ENCODE assay signal across 8 cellular contexts in the genomic region with DNA sequence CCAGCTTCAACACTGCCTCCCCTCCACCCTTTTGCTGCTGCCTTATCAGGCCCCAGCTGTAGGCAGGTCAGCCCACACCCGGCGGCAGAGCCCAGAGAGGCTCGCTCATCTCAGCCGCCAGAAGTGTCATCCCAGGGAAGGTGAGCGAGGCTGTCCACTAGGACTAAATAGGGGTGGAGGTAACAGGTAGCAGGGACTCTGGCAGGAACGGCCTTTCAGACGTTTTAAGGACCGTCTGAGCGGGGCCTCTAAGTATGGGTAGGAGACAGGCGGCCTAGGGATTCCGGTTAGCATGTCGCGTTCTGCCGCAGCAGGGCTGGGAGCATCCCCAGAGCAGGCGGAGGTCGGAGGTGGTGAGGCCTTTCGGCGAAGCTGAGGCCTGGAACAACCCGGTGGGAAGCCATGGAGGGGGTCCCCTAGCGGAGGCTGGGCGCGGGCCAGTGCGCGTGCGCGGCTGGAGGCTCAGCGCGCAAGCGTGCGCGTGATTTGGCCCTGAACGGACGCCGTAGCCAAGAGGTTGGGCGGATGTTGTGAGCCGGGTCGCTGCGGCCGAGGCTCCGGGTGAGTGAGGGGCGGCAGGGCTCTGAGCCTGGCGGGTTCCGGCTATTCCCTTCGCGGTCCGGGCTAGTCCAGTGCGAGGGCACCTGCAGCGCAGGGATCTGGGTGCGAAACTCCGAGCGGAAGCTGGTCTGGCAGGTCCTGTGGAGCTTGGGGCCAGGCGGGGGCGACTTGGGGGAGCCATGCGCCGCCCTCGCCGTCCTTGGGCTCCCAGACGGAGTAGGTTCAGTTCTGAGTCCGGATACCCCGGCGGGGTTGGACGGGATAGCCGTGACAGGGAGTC. TPM values are rescaled to one million over a fixed set of nuclear protein-coding genes. Genes with fewer than 3 reads are reported as not detected.
DNase-seq lines count a peak whose midpoint lies in the region; ATAC-seq and TF ChIP-seq lines count a peak whose summit lies in the region.

A gene (minus strand): TSS at position 429 of the 841 bp plus-strand sequence. CDS start 783 bp downstream, outside the sequence.
A gene (plus strand): TSS at position 512 of the 841 bp plus-strand sequence. CDS start 1,609 bp downstream, outside the sequence.

- no peaks in the 10 kb centered on the region for H3F3A ChIP-seq in neural cell (ENCODE audit: insufficient read depth, low read length, poor library complexity, severe bottlenecking)

- H3K27me3 ChIP-seq in neural cell (ENCODE audit: insufficient read depth, low read depth, low read length), result no peaks in the 10 kb centered on the region

- peak within 1 kb of the TSS; percentile 78 for H3K9ac ChIP-seq in neural cell (ENCODE audit: low read length)

- H3K36me3 ChIP-seq in KOPT-K1 (ENCODE audit: insufficient read depth, low read length), result peaks cover 6% of the 10 kb centered on the region; the same call in 1 of the 2 replicates
- no peaks in the 10 kb centered on the region for H3K36me3 ChIP-seq in neural cell (ENCODE audit: insufficient read depth, low read length)

- H3K9me3 ChIP-seq in KOPT-K1 (ENCODE audit: insufficient read depth, low read length, poor library complexity, severe bottlenecking) (no peaks in the 10 kb centered on the region), neural cell (ENCODE audit: low read length) (no peaks in the 10 kb centered on the region)

- peak; percentile 20 for TF ChIP-seq RAD21 in neural cell (conservative IDR thresholded peaks at IDR 0.05)

- H4K20me1 ChIP-seq in neural cell (ENCODE audit: insufficient read depth), result no peaks in the 10 kb centered on the region

- DNase-seq in CD1c-positive myeloid dendritic cell (ENCODE audit: extremely low spot score) (peak; percentile 95), fibroblast of peridontal ligament (ENCODE audit: extremely low read depth) (peak; percentile 88), stromal cell of bone marrow (ENCODE audit: low read depth) (peak; percentile 80), NCI-H1417 treated with DMSO at 0.1 percent for 48 hours (lab: John Stamatoyannopoulos, UW) (no peak)
- peak; percentile 95 for DNase-seq in activated T-cell treated with anti-CD3 and anti-CD28 coated beads, Interleukin-2, amount 50 U/mL, for 1 hour

- H3K4me2 ChIP-seq in neural cell (ENCODE audit: low read length), result peak within 1 kb of the TSS; percentile 82

- peak within 1 kb of the TSS; percentile 77 for H3K27ac ChIP-seq in KOPT-K1 (ENCODE audit: low read depth, low read length, poor library complexity, severe bottlenecking)
- H3K27ac ChIP-seq in neural cell (ENCODE audit: low read length), result peak within 1 kb of the TSS; percentile 79

- peak within 1 kb of the TSS; percentile 86 for H3K4me3 ChIP-seq in neural cell (ENCODE audit: low read length)

- ATAC-seq in GM21526 (IDR thresholded peaks at IDR 0.05; ENCODE audit: low FRiP score, unreplicated experiment), result peak; percentile 58

- H2AFZ ChIP-seq in neural cell (ENCODE audit: low read depth, low read length), result peak within 1 kb of the TSS; percentile 89

- peak; percentile 62 for TF ChIP-seq CTCF in neural cell (IDR thresholded peaks at IDR 0.05; ENCODE audit: poor library complexity, severe bottlenecking)

- peak; percentile 35 for TF ChIP-seq EP300 in neural cell (conservative IDR thresholded peaks at IDR 0.05; ENCODE audit: poor library complexity, severe bottlenecking)

- no peaks in the 10 kb centered on the region for H3K9me2 ChIP-seq in neural cell (ENCODE audit: insufficient read depth, low read length)

- peaks cover 7% of the 10 kb centered on the region for H3K79me2 ChIP-seq in neural cell (replicated peaks; ENCODE audit: insufficient read depth, low read length)

TF ChIP-seq in neural cell, 6 proteins besides CTCF, POLR2A, EP300 and RAD21:
- TF ChIP-seq SMC3 (conservative IDR thresholded peaks at IDR 0.05; ENCODE audit: poor library complexity) (peak; percentile 44), POLR2AphosphoS5 (IDR thresholded peaks at IDR 0.05) (peak; percentile 87), MXI1 (conservative IDR thresholded peaks at IDR 0.05; ENCODE audit: poor library complexity, severe bottlenecking) (peak; percentile 85), TAF1 (IDR thresholded peaks at IDR 0.05; ENCODE audit: low read depth) (peak; percentile 45), EZH2 (IDR thresholded peaks at IDR 0.05; ENCODE audit: borderline replicate concordance, insufficient read depth, low read length, poor library complexity, severe bottlenecking) (no peak)
- TF ChIP-seq, protein P1, sequence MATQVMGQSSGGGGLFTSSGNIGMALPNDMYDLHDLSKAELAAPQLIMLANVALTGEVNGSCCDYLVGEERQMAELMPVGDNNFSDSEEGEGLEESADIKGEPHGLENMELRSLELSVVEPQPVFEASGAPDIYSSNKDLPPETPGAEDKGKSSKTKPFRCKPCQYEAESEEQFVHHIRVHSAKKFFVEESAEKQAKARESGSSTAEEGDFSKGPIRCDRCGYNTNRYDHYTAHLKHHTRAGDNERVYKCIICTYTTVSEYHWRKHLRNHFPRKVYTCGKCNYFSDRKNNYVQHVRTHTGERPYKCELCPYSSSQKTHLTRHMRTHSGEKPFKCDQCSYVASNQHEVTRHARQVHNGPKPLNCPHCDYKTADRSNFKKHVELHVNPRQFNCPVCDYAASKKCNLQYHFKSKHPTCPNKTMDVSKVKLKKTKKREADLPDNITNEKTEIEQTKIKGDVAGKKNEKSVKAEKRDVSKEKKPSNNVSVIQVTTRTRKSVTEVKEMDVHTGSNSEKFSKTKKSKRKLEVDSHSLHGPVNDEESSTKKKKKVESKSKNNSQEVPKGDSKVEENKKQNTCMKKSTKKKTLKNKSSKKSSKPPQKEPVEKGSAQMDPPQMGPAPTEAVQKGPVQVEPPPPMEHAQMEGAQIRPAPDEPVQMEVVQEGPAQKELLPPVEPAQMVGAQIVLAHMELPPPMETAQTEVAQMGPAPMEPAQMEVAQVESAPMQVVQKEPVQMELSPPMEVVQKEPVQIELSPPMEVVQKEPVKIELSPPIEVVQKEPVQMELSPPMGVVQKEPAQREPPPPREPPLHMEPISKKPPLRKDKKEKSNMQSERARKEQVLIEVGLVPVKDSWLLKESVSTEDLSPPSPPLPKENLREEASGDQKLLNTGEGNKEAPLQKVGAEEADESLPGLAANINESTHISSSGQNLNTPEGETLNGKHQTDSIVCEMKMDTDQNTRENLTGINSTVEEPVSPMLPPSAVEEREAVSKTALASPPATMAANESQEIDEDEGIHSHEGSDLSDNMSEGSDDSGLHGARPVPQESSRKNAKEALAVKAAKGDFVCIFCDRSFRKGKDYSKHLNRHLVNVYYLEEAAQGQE (IDR thresholded peaks at IDR 0.05; ENCODE audit: borderline replicate concordance), result no peak
TF ChIP-seq in neural cell: peak in this region for 4.

RNA-seq across cellular contexts. Expression of the first gene that starts in this region (rescaled TPM):
- 62.5 and 64.0 TPM in 2 replicates for polyA plus RNA-seq in neural cell
- polyA minus RNA-seq in neural cell, result 8.8 and 9.6 TPM in 2 replicates

RNA-seq across cellular contexts. Expression of the second gene that starts in this region (rescaled TPM):
- 27.4 and 32.0 TPM in 2 replicates for polyA plus RNA-seq in neural cell
- 29.8 and 37.0 TPM in 2 replicates for polyA minus RNA-seq in neural cell
